22 cellular contexts compared by ENCODE assay signal in the genomic region with DNA sequence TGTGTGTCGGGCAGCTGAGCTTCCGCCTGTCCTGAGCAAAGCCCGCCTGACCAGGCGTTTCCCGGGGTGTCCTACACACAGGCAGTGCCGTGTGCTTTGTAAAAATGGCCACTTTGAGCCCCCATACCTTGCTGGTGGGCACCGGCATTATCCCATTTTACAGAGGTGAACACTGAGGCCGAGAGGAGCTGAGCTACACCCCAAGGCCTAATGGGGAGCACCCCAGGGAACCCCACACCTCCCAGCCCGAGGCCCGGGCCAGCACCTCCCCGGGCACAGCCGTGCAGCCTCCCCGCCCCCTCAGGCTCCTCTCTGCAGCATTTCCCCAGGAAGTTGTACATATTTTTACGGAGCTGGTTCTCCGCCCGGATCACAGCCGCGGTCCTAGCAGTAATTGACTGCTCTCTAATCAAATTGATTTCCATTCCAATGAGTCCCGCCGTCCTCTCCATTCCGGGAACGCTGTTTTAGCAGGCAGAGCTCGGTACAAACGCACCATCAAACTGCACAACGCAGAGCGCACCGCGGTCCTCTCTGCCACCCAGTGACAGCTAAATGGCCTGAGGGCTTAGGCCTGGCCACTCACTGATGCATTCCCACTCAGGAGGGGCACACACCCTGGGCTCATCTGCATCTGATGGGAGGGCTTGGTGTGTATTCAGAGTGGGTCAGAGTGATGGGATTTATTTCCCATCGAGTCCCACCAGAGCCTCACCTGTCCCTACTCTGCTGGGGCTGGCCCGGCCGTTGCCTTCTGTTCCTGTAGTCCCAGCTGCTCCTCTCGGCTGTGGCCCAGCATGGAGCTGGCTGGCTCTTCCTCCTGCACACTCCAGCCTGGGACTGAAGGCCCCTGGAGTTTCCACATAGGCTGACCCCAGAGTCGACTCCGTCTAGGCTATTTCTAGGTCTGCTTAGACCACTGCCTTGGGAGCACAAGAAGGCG. TPM values are rescaled to one million over a fixed set of nuclear protein-coding genes. Genes with fewer than 3 reads are reported as not detected.
DNase-seq lines count a peak whose midpoint lies in the region; ATAC-seq and TF ChIP-seq lines count a peak whose summit lies in the region.
"Had no signal": no experiment of that assay in that cellular context is flagged by ENCODE, and none has a peak within 500 bp of the region (broad histone marks: within the 10 kb centered on the region; RNA-seq: fewer than 3 reads in every experiment).

No MANE protein-coding gene starts in this region.

- no peaks in the 10 kb centered on the region for H3K36me3 Mint-ChIP-seq in neural crest cell (ENCODE audit: low read depth)

- no peaks in the 10 kb centered on the region for H3K9me3 Mint-ChIP-seq in neural crest cell

- TF ChIP-seq CTCF in neural crest cell (conservative IDR thresholded peaks at IDR 0.05) (no peak), gastroesophageal sphincter (IDR thresholded peaks at IDR 0.05) (no peak), A673 (conservative IDR thresholded peaks at IDR 0.05; ENCODE audit: low read depth, low read length) (no peak)

- H3K27ac Mint-ChIP-seq in neural crest cell (ENCODE audit: unreplicated experiment) = peak overlapping the region; percentile 86

- intact Hi-C loops in A673 (cut with micrococcal nuclease; ENCODE audit: unreplicated experiment) = no loop called here

- peak overlapping the region; percentile 51 for H3K4me2 ChIP-seq in BLaER1
- H3K4me2 ChIP-seq: A549 had no signal

- H3K27me3 Mint-ChIP-seq in neural crest cell (ENCODE audit: low read depth) = no peaks in the 10 kb centered on the region

- H3K9me3 ChIP-seq in BLaER1 (no peaks in the 10 kb centered on the region), gastroesophageal sphincter (no peaks in the 10 kb centered on the region), A673 (ENCODE audit: low read depth, low read length, poor library complexity, severe bottlenecking) (no peaks in the 10 kb centered on the region)
- H3K9me3 ChIP-seq: A549, MG63 had no signal

- H3K9ac ChIP-seq in BLaER1 = no peak overlapping the region

- H3K4me3 Mint-ChIP-seq in neural crest cell = no peak overlapping the region

- 0 out of 2 replicates have a peak overlapping the region, but pooled peaks have one; percentile 18 for H3K27ac ChIP-seq in BLaER1
- no peak overlapping the region for H3K27ac ChIP-seq in gastroesophageal sphincter
- H3K27ac ChIP-seq in A673 (ENCODE audit: low read depth, low read length, poor library complexity, severe bottlenecking) = no peak overlapping the region
- H3K27ac ChIP-seq: A549, RWPE1 had no signal

- CTCF ChIA-PET in A673 (lab: Charles Lee) = no interaction called here

- TF ChIP-seq EP300 in gastroesophageal sphincter (IDR thresholded peaks at IDR 0.05) = no peak

- TF ChIP-seq POLR2A in gastroesophageal sphincter (IDR thresholded peaks at IDR 0.05) = no peak

- no peaks in the 10 kb centered on the region for H4K20me1 ChIP-seq in BLaER1

- no TSS peak for BruUV-seq in A673 (replicated peaks; lab: Mats Ljungman, UMichigan)

- DNase-seq in G401 (ENCODE audit: low spot score) (peak; percentile 91), cerebellum (ENCODE audit: low spot score) (peak; percentile 84), neural crest cell (ENCODE audit: low read depth, low spot score) (no peak), A673 (ENCODE audit: low spot score) (no peak)
- DNase-seq: DMS53, GOT3, HCEC 1CT, KG1, MG63, NCI-H1105 treated with DMSO at 0.1 percent for 48 hours, NCI-H146, NCI-H1930, NCI-H2107, NCI-H446 treated with DMSO at 0.1 percent for 48 hours, NCI-H526, SHP77 had no signal

- ATAC-seq in gastroesophageal sphincter (no peak), GM18511 (IDR thresholded peaks at IDR 0.05; ENCODE audit: unreplicated experiment) (no peak)
- ATAC-seq: A549, Panc1 had no signal

- H3K4me3 ChIP-seq in BLaER1 (no peak overlapping the region), gastroesophageal sphincter (no peak overlapping the region), A673 (ENCODE audit: low read depth, low read length, poor library complexity, severe bottlenecking) (no peak overlapping the region)
- H3K4me3 ChIP-seq: A549, MG63 had no signal

- H3K27me3 ChIP-seq in BLaER1 (no peaks in the 10 kb centered on the region), gastroesophageal sphincter (no peaks in the 10 kb centered on the region), A673 (replicated peaks; ENCODE audit: insufficient read depth, low read depth, low read length, poor library complexity) (no peaks in the 10 kb centered on the region)
- H3K27me3 ChIP-seq: MG63 had no signal

- H3K36me3 ChIP-seq in BLaER1 = no peaks in the 10 kb centered on the region
- H3K36me3 ChIP-seq in gastroesophageal sphincter = no peaks in the 10 kb centered on the region
- H3K36me3 ChIP-seq in A673 (ENCODE audit: insufficient read depth, low read length, poor library complexity, severe bottlenecking) = no peaks in the 10 kb centered on the region
- H3K36me3 ChIP-seq: MG63 had no signal

- H3K4me1 Mint-ChIP-seq in neural crest cell = peaks cover 20% of the 10 kb centered on the region

- POLR2A ChIA-PET in A673 (lab: Charles Lee; ENCODE audit: low non-redundant PET) = no interaction called here

- in situ Hi-C loops in G401 (cut with HindIII; ENCODE audit: low sequenced_read_pairs) = no loop called here

- H3K4me1 ChIP-seq in BLaER1 (peaks cover 73% of the 10 kb centered on the region), gastroesophageal sphincter (peaks cover 2 to 22% (median 14%) of the 10 kb centered on the region in 3 donors), A673 (ENCODE audit: insufficient read depth, low read length, poor library complexity, severe bottlenecking) (peaks cover 15% of the 10 kb centered on the region)

- 78% methylated on average over 10 of the region's 35 CpGs; no CpG with 5 or more reads in 1 of the 2 donors for WGBS in gastroesophageal sphincter (ENCODE audit: low coverage in 1 of 2), 2 donors

RNA-seq across cellular contexts. Expression of a gene that starts 36.2 kb away (rescaled TPM):
- 93.7 and 104 TPM in 2 replicates for total RNA-seq in G401 (2014; rRNA removed; shearing (Covaris generic))
- total RNA-seq in cerebellum (21.1 TPM), neural crest cell (49.3 and 51.9 TPM in 2 replicates), gastroesophageal sphincter (10 to 100 TPM; 52.9 to 76.3 (median 63.5) TPM), A673 (2021) (58.2 and 63.8 TPM in 2 replicates)

Comparison
In these comparisons a context has a peak if more than half of its experiments do, and no peak if none do; other contexts are left out.
1. DNase-seq: peak in G401 (single experiment) and cerebellum (single experiment); none in neural crest cell (single experiment) and A673 (single experiment).